In genomic region chr3:20041197-20041780, GRCh38 we compare ENCODE assay signal across 8 cellular contexts. TPM values are rescaled to one million over a fixed set of nuclear protein-coding genes. Genes with fewer than 3 reads are reported as not detected.
DNase-seq lines count a peak whose midpoint lies in the region; ATAC-seq and TF ChIP-seq lines count a peak whose summit lies in the region.

No MANE protein-coding gene starts in this region.

- H4K20me1 ChIP-seq in mammary epithelial cell (ENCODE audit: insufficient read depth, low read length) (no peaks in the 10 kb centered on the region), smooth muscle cell (ENCODE audit: low read depth) (no peaks in the 10 kb centered on the region)

- CTCF ChIA-PET in mammary epithelial cell (lab: Charles Lee; ENCODE audit: low non-redundant PET): interaction anchor here (0.7 to 1.1 kb wide), 2 partner anchors 16 to 168 kb away, joined by 3 read pairs; no protein-coding TSS in a partner anchor

- peaks cover 2% of the 10 kb centered on the region for H3K79me2 ChIP-seq in mammary epithelial cell (ENCODE audit: insufficient read depth, low read length)
- H3K79me2 ChIP-seq in smooth muscle cell (ENCODE audit: low read depth): no peaks in the 10 kb centered on the region

- no peaks in the 10 kb centered on the region for H3F3A ChIP-seq in smooth muscle cell (ENCODE audit: low read depth)

- DNase-seq in NCI-H1105 treated with DMSO at 0.1 percent for 48 hours (lab: John Stamatoyannopoulos, UW): peak; percentile 54
- peak; percentile 65 for DNase-seq in mammary epithelial cell
- peak; percentile 70 to 73 (median 72) for DNase-seq in immature natural killer cell
- peak; percentile 48 for DNase-seq in smooth muscle cell (lab: John Stamatoyannopoulos, UW; ENCODE audit: unreplicated experiment)
- no peak for DNase-seq in COLO829 (ENCODE audit: low spot score)

- H3K27ac Mint-ChIP-seq in immature natural killer cell: peak overlapping the region; percentile 91 to 97 (median 94)

- ATAC-seq in GM18499 (IDR thresholded peaks at IDR 0.05; ENCODE audit: insufficient read depth, unreplicated experiment) (peak; percentile 33), HG02759 (IDR thresholded peaks at IDR 0.05; ENCODE audit: unreplicated experiment) (peak; percentile 41)

- peak overlapping the region; percentile 91 to 98 (median 96) for H3K4me3 Mint-ChIP-seq in immature natural killer cell

- H3K36me3 Mint-ChIP-seq in immature natural killer cell: no peaks in the 10 kb centered on the region

- no peak for TF ChIP-seq CTCF in VCaP (conservative IDR thresholded peaks at IDR 0.05)
- TF ChIP-seq CTCF in mammary epithelial cell (conservative IDR thresholded peaks at IDR 0.05 in 1 of 2, IDR thresholded peaks at IDR 0.05 in 1 of 2; ENCODE audit: extremely low read depth in 1 of 2, insufficient read depth in 1 of 2, low read depth in 1 of 2, low read length in 2 of 2): no peak
- TF ChIP-seq CTCF in smooth muscle cell (IDR thresholded peaks at IDR 0.05; ENCODE audit: borderline replicate concordance, insufficient read depth, poor library complexity, severe bottlenecking): no peak

- peaks cover 58 to 74% of the 10 kb centered on the region in 2 donors for H3K4me1 Mint-ChIP-seq in immature natural killer cell

- H3K27ac ChIP-seq in VCaP (peak overlapping the region; percentile 92), mammary epithelial cell (ENCODE audit: insufficient read depth, low read depth, low read length) (no peak overlapping the region), smooth muscle cell (ENCODE audit: low read depth) (peak overlapping the region; percentile 18)

- H3K27me3 Mint-ChIP-seq in immature natural killer cell (ENCODE audit: low read depth in 3 of 3): peaks cover 8 to 17% (median 14%) of the 10 kb centered on the region in 3 donors

- no peaks in the 10 kb centered on the region for H3K9me3 Mint-ChIP-seq in immature natural killer cell

- H3K27me3 ChIP-seq in mammary epithelial cell (ENCODE audit: insufficient read depth, low read length): no peaks in the 10 kb centered on the region
- H3K27me3 ChIP-seq in smooth muscle cell (ENCODE audit: low read depth): peaks cover 4% of the 10 kb centered on the region

- intact Hi-C loops in mammary epithelial cell (cut with micrococcal nuclease): loop anchor here (5.0 kb wide), 1 partner anchor 154 kb away; no protein-coding TSS in a partner anchor

- H3K9ac ChIP-seq in mammary epithelial cell (ENCODE audit: insufficient read depth, low read length): peak overlapping the region; percentile 32
- H3K9ac ChIP-seq in smooth muscle cell (ENCODE audit: low read depth): no peak overlapping the region

- H3K9me3 ChIP-seq in mammary epithelial cell (replicated peaks; ENCODE audit: insufficient read depth, low read length) (no peaks in the 10 kb centered on the region), smooth muscle cell (replicated peaks; ENCODE audit: low read depth) (no peaks in the 10 kb centered on the region)

- WGBS in mammary epithelial cell (ENCODE audit: low coverage, missing lambda C conversion rate): 2% methylated on average over 12 of the region's 28 CpGs
- 1% methylated on average over 27 of the region's 28 CpGs for WGBS in smooth muscle cell (ENCODE audit: low lambda C conversion rate)

- in situ Hi-C loops in mammary epithelial cell (cut with MboI; ENCODE audit: low sequenced_read_pairs in 2 of 2): no loop called here

- peaks cover 23% of the 10 kb centered on the region for H3K4me1 ChIP-seq in mammary epithelial cell (ENCODE audit: insufficient read depth, low read length)
- H3K4me1 ChIP-seq in smooth muscle cell (ENCODE audit: low read depth): peaks cover 10% of the 10 kb centered on the region

- H3K4me3 ChIP-seq in mammary epithelial cell (replicated peaks in 1 of 3; ENCODE audit: insufficient read depth in 1 of 3, low read depth in 2 of 3, low read length in 3 of 3) (peak overlapping the region; percentile 73 to 96 (median 89)), smooth muscle cell (peak overlapping the region; percentile 85)

- no TSS peak for BruUV-seq in mammary epithelial cell (replicated peaks; lab: Mats Ljungman, UMichigan)

- dilution Hi-C loops in mammary epithelial cell (cut with HindIII; ENCODE audit: low sequenced_read_pairs): no loop called here

- no peaks in the 10 kb centered on the region for H3K36me3 ChIP-seq in mammary epithelial cell (ENCODE audit: insufficient read depth, low read length)
- no peaks in the 10 kb centered on the region for H3K36me3 ChIP-seq in smooth muscle cell (ENCODE audit: low read depth)

- H3K4me2 ChIP-seq in mammary epithelial cell (ENCODE audit: insufficient read depth, low read depth, low read length): peak overlapping the region; percentile 96
- H3K4me2 ChIP-seq in smooth muscle cell: peak overlapping the region; percentile 94

- peak overlapping the region; percentile 98 for H2AFZ ChIP-seq in mammary epithelial cell (ENCODE audit: low read depth, low read length)
- H2AFZ ChIP-seq in smooth muscle cell (ENCODE audit: low read depth): peak overlapping the region; percentile 98

RNA-seq across cellular contexts. Expression of gene KAT2B, which starts 1.0 kb away (rescaled TPM):
- total RNA-seq in mammary epithelial cell (10 to 100 TPM in 1 of 2 donors, 1 to 10 TPM in 1; 8.6 to 16.2 TPM), smooth muscle cell (4.9 and 6.5 TPM in 2 replicates)
- polyA plus RNA-seq in mammary epithelial cell (3.4 TPM), immature natural killer cell (10 to 100 TPM in 1 of 3 donors, 1 to 10 TPM in 2; 2.5 to 12.0 (median 5.8) TPM), smooth muscle cell (0.14 and 1.1 TPM in 2 replicates)
- polyA minus RNA-seq in mammary epithelial cell: 9.9 TPM

RNA-seq across cellular contexts. Expression of gene PP2D1, which starts 29.2 kb away (rescaled TPM):
- total RNA-seq in mammary epithelial cell (not detected), smooth muscle cell (not detected in 2 replicates)
- polyA plus RNA-seq in mammary epithelial cell (not detected), immature natural killer cell (under 1 TPM; 0.19 to 0.91 (median 0.34) TPM), smooth muscle cell (0.40 and 0.91 TPM in 2 replicates)
- not detected for polyA minus RNA-seq in mammary epithelial cell
